20 cellular contexts compared by ENCODE assay signal in genomic region chr4:17380347-17380746, GRCh38.
A peak's percentile ranks its signal among the peaks of the same experiment; 100 is the strongest.
DNase-seq lines count a peak whose midpoint lies in the region; ATAC-seq, FAIRE-seq and TF ChIP-seq lines count a peak whose summit lies in the region.
"Had no signal": no experiment of that assay in that cellular context is flagged by ENCODE, and none has a peak within 500 bp of the region (broad histone marks: within the 10 kb centered on the region; RNA-seq: fewer than 3 reads in every experiment).

No MANE protein-coding gene starts in this region.

- H3K27me3 Mint-ChIP-seq in activated CD4-positive, alpha-beta T cell treated with anti-CD3 and anti-CD28 coated beads, Interleukin-2, amount 10 ng/mL, durations not matched to agents 7 days and 5 days: no peaks in the 10 kb centered on the region
- no peaks in the 10 kb centered on the region for H3K27me3 Mint-ChIP-seq in T-cell
- H3K27me3 Mint-ChIP-seq: B cell had no signal

- H2BK20ac ChIP-seq in IMR-90 (ENCODE audit: low read depth, low read length): no peak overlapping the region

- no peak overlapping the region for H2AK5ac ChIP-seq in IMR-90 (ENCODE audit: low read depth, low read length)

- H3K9ac ChIP-seq in IMR-90 (ENCODE audit: low read depth, low read length) (no peak overlapping the region), K562 (ENCODE audit: insufficient read depth in 1 of 2, low read depth in 2 of 2, low read length in 2 of 2) (no peak overlapping the region)
- H3K9ac ChIP-seq: BLaER1 treated with 17β-estradiol and CSF1 and Interleukin-3, amounts not matched to agents 10 nM and 100 nM had no signal

- peaks cover 2% of the 10 kb centered on the region; the same call in 1 of the 2 replicates for H3K27me3 ChIP-seq in IMR-90 (ENCODE audit: control insufficient read depth, insufficient read depth, low read length)
- no peaks in the 10 kb centered on the region for H3K27me3 ChIP-seq in K562 (ENCODE audit: control insufficient read depth in 2 of 2, insufficient read depth in 2 of 2, low read length in 2 of 2)
- H3K27me3 ChIP-seq: BLaER1 treated with 17β-estradiol and CSF1 and Interleukin-3, amounts not matched to agents 10 nM and 100 nM had no signal

- no peak for ATAC-seq in IMR-90 (ENCODE audit: low read depth)
- ATAC-seq in K562: no peak
- ATAC-seq in T-cell (replicated peaks in 1 of 4): no peak
- ATAC-seq: CD8-positive, alpha-beta T cell had no signal

- H3K4me3 ChIP-seq in IMR-90 (ENCODE audit: insufficient read depth, low read depth, low read length) (no peak overlapping the region), K562 (no peak overlapping the region)
- H3K4me3 ChIP-seq: BLaER1 treated with 17β-estradiol and CSF1 and Interleukin-3, amounts not matched to agents 10 nM and 100 nM had no signal

- H3K27ac ChIP-seq in IMR-90 (ENCODE audit: insufficient read depth, low read length): no peak overlapping the region
- no peak overlapping the region for H3K27ac ChIP-seq in K562 (ENCODE audit: extremely low read depth, low read depth, low read length)
- H3K27ac ChIP-seq: BLaER1 treated with 17β-estradiol and CSF1 and Interleukin-3, amounts not matched to agents 10 nM and 100 nM; C4-2B had no signal

- no peak overlapping the region for H2BK15ac ChIP-seq in IMR-90 (ENCODE audit: low read depth, low read length)

- H3K79me2 ChIP-seq in K562 (ENCODE audit: control insufficient read depth, insufficient read depth, low read length): no peaks in the 10 kb centered on the region

- no peak overlapping the region for H3K14ac ChIP-seq in IMR-90 (replicated peaks; ENCODE audit: low read depth, low read length)

- no peak overlapping the region for H2BK5ac ChIP-seq in IMR-90 (ENCODE audit: low read depth, low read length, poor library complexity, severe bottlenecking)

- H3K27ac Mint-ChIP-seq in activated CD4-positive, alpha-beta T cell treated with anti-CD3 and anti-CD28 coated beads, Interleukin-2, amount 10 ng/mL, durations not matched to agents 7 days and 5 days: no peak overlapping the region
- H3K27ac Mint-ChIP-seq in T-cell: no peak overlapping the region
- H3K27ac Mint-ChIP-seq: B cell; CD4-positive, alpha-beta T cell; CD8-positive, alpha-beta T cell had no signal

- no peak overlapping the region for H2AK9ac ChIP-seq in IMR-90 (replicated peaks; ENCODE audit: low read depth, low read length, poor library complexity)

- no peaks in the 10 kb centered on the region for H3K9me3 ChIP-seq in IMR-90 (ENCODE audit: control insufficient read depth, insufficient read depth, low read length)
- no peaks in the 10 kb centered on the region for H3K9me3 ChIP-seq in K562 (replicated peaks; ENCODE audit: control insufficient read depth, insufficient read depth, low read depth, low read length)
- H3K9me3 ChIP-seq: Caco-2 had no signal

- H2AFZ ChIP-seq in IMR-90 (replicated peaks; ENCODE audit: low read length, poor library complexity): no peak overlapping the region
- no peak overlapping the region for H2AFZ ChIP-seq in K562 (ENCODE audit: low read depth, low read length)

- TF ChIP-seq POLR2A in IMR-90 (IDR thresholded peaks at IDR 0.05; ENCODE audit: low read depth, low read length) (no peak), K562 (conservative IDR thresholded peaks at IDR 0.05) (no peak)

- H3K18ac ChIP-seq in IMR-90 (ENCODE audit: low read depth, low read length): no peak overlapping the region

- intact Hi-C loops in IMR-90 (cut with micrococcal nuclease) (no loop called here), K562 (cut with micrococcal nuclease) (no loop called here)

- TF ChIP-seq EP300 in K562 (IDR thresholded peaks at IDR 0.05; ENCODE audit: low read length): no peak

- no peak overlapping the region for H3K23ac ChIP-seq in IMR-90 (ENCODE audit: low read depth, low read length)

- H4K91ac ChIP-seq in IMR-90 (ENCODE audit: insufficient read depth, low read depth, low read length): no peak overlapping the region

- TF ChIP-seq CTCF in IMR-90 (conservative IDR thresholded peaks at IDR 0.05; ENCODE audit: low read depth, low read length) (no peak), K562 (IDR thresholded peaks at IDR 0.05 in 2 of 3, conservative IDR thresholded peaks at IDR 0.05 in 1 of 3; ENCODE audit: insufficient read depth in 2 of 3, low read depth in 1 of 3, low read length in 3 of 3) (no peak)

- no peak for TF ChIP-seq RAD21 in IMR-90 (IDR thresholded peaks at IDR 0.05; ENCODE audit: low read length)
- TF ChIP-seq RAD21 in K562 (CRISPR knock-in tag; conservative IDR thresholded peaks at IDR 0.05 in 1 of 2, IDR thresholded peaks at IDR 0.05 in 1 of 2): no peak

- H3K4me1 Mint-ChIP-seq in activated CD4-positive, alpha-beta T cell treated with anti-CD3 and anti-CD28 coated beads, Interleukin-2, amount 10 ng/mL, durations not matched to agents 7 days and 5 days: peaks cover 2% of the 10 kb centered on the region
- H3K4me1 Mint-ChIP-seq in T-cell: peaks cover 9 to 13% (median 12%) of the 10 kb centered on the region in 3 donors

- DNase-seq in IMR-90 (no peak), K562 (ENCODE audit: extremely low read depth in 1 of 4, low spot score in 3 of 4) (no peak), T-cell (no peak)
- no peak for DNase-seq in activated CD4-positive, alpha-beta T cell treated with anti-CD3 and anti-CD28 coated beads, Interleukin-2, amount 10 ng/mL, durations not matched to agents 7 days and 5 days
- DNase-seq: 8988T; ACHN; Caco-2; Calu3; CD4-positive, alpha-beta T cell; CD8-positive, alpha-beta T cell; DMS79 treated with DMSO at 0.1 percent for 48 hours; GF-D8 had no signal

- no peak overlapping the region for H3K4me2 ChIP-seq in IMR-90 (ENCODE audit: low read depth, low read length)
- no peak overlapping the region for H3K4me2 ChIP-seq in K562 (ENCODE audit: insufficient read depth, low read length)
- H3K4me2 ChIP-seq: BLaER1 treated with 17β-estradiol and CSF1 and Interleukin-3, amounts not matched to agents 10 nM and 100 nM had no signal

- H4K8ac ChIP-seq in IMR-90 (ENCODE audit: low read depth in 2 of 2, low read length in 2 of 2): no peak overlapping the region

- dilution Hi-C loops in IMR-90 (cut with HindIII; ENCODE audit: low sequenced_read_pairs, unreplicated experiment): no loop called here

- no peak overlapping the region for H3K4me3 Mint-ChIP-seq in activated CD4-positive, alpha-beta T cell treated with anti-CD3 and anti-CD28 coated beads, Interleukin-2, amount 10 ng/mL, durations not matched to agents 7 days and 5 days
- H3K4me3 Mint-ChIP-seq in T-cell: no peak overlapping the region
- H3K4me3 Mint-ChIP-seq: B cell; CD4-positive, alpha-beta T cell; CD8-positive, alpha-beta T cell had no signal

- H4K20me1 ChIP-seq in IMR-90 (ENCODE audit: insufficient read depth, low read length) (no peaks in the 10 kb centered on the region), K562 (replicated peaks; ENCODE audit: control insufficient read depth, insufficient read depth, low read length) (no peaks in the 10 kb centered on the region)
- H4K20me1 ChIP-seq: BLaER1 treated with 17β-estradiol and CSF1 and Interleukin-3, amounts not matched to agents 10 nM and 100 nM had no signal

- H3K9me1 ChIP-seq in IMR-90 (ENCODE audit: insufficient read depth, low read length) (no peaks in the 10 kb centered on the region), K562 (ENCODE audit: control insufficient read depth, insufficient read depth, low read length) (no peaks in the 10 kb centered on the region)

- no peaks in the 10 kb centered on the region for H3K36me3 Mint-ChIP-seq in activated CD4-positive, alpha-beta T cell treated with anti-CD3 and anti-CD28 coated beads, Interleukin-2, amount 10 ng/mL, durations not matched to agents 7 days and 5 days (ENCODE audit: low read depth)
- H3K36me3 Mint-ChIP-seq in T-cell: no peaks in the 10 kb centered on the region
- H3K36me3 Mint-ChIP-seq: CD8-positive, alpha-beta T cell had no signal

- no peak overlapping the region for H4K5ac ChIP-seq in IMR-90 (ENCODE audit: low read depth, low read length)

- CTCF ChIA-PET in IMR-90 (lab: Yijun Ruan, JAX): interaction anchor here (0.6 to 1.0 kb wide), 2 partner anchors 11 to 752 kb away, joined by 3 read pairs; no protein-coding TSS in a partner anchor
- CTCF ChIA-PET in K562 (lab: Yijun Ruan, JAX; ENCODE audit: low intra/inter-chr PET ratio): interaction anchor here (0.6 kb wide), 1 partner anchor 860 kb away, joined by 5 read pairs; no protein-coding TSS in a partner anchor
- CTCF ChIA-PET in activated CD4-positive, alpha-beta T cell treated with anti-CD3 and anti-CD28 coated beads, Interleukin-2, amount 10 ng/mL, durations not matched to agents 7 days and 5 days (lab: Charles Lee): interaction anchor here (0.6 kb wide), 1 partner anchor 56 kb away, joined by 3 read pairs; no protein-coding TSS in a partner anchor
- CTCF ChIA-PET in T-cell (lab: Charles Lee): no interaction called here

- H3K79me1 ChIP-seq in IMR-90 (ENCODE audit: low read depth in 1 of 2, low read length in 2 of 2): no peaks in the 10 kb centered on the region

- H3K4me1 ChIP-seq in IMR-90 (ENCODE audit: control insufficient read depth, insufficient read depth, low read length) (no peaks in the 10 kb centered on the region; the same call in 1 of the 2 replicates), K562 (replicated peaks in 1 of 2; ENCODE audit: control insufficient read depth in 2 of 2, insufficient read depth in 2 of 2, low read length in 2 of 2) (no peaks in the 10 kb centered on the region)
- H3K4me1 ChIP-seq: Caco-2 had no signal

- in situ Hi-C loops in IMR-90 (cut with MboI; ENCODE audit: low sequenced_read_pairs) (no loop called here), K562 (cut with MboI) (no loop called here)

- no TSS peak for BruUV-seq in IMR-90 (replicated peaks; lab: Mats Ljungman, UMichigan)
- BruUV-seq in K562 (replicated peaks; lab: Mats Ljungman, UMichigan): no TSS peak

- no CpG with 5 or more reads among the region's 2 CpGs for WGBS in IMR-90 (ENCODE audit: extremely low coverage in 2 of 2, insufficient read length in 1 of 2), 2 experiments
- 0% methylated on average over 2 of the region's 2 CpGs for WGBS in K562 (ENCODE audit: insufficient coverage, low coverage, missing lambda C conversion rate)

- H3K4ac ChIP-seq in IMR-90 (ENCODE audit: low read depth, low read length): no peak overlapping the region

- no peak overlapping the region for H2BK120ac ChIP-seq in IMR-90 (ENCODE audit: low read depth, low read length)

- POLR2A ChIA-PET in IMR-90 (lab: Charles Lee; ENCODE audit: unreplicated experiment): no interaction called here
- POLR2A ChIA-PET in K562 (lab: Yijun Ruan, JAX): no interaction called here
- POLR2A ChIA-PET in activated CD4-positive, alpha-beta T cell treated with anti-CD3 and anti-CD28 coated beads, Interleukin-2, amount 10 ng/mL, durations not matched to agents 7 days and 5 days (lab: Charles Lee): no interaction called here
- POLR2A ChIA-PET in T-cell (lab: Charles Lee): no interaction called here

- peaks cover 1% of the 10 kb centered on the region for H3K9me3 Mint-ChIP-seq in activated CD4-positive, alpha-beta T cell treated with anti-CD3 and anti-CD28 coated beads, Interleukin-2, amount 10 ng/mL, durations not matched to agents 7 days and 5 days
- peaks cover 0 to 2% (median 0%) of the 10 kb centered on the region in 3 donors for H3K9me3 Mint-ChIP-seq in T-cell
- H3K9me3 Mint-ChIP-seq: CD4-positive, alpha-beta T cell; CD8-positive, alpha-beta T cell had no signal

- H3K56ac ChIP-seq in IMR-90 (ENCODE audit: extremely low read depth, insufficient read depth, low read length): no peak overlapping the region

- H3K36me3 ChIP-seq in IMR-90 (ENCODE audit: control insufficient read depth, insufficient read depth, low read length): no peaks in the 10 kb centered on the region
- no peaks in the 10 kb centered on the region for H3K36me3 ChIP-seq in K562 (ENCODE audit: control insufficient read depth, insufficient read depth, low read length)
- H3K36me3 ChIP-seq: BLaER1 treated with 17β-estradiol and CSF1 and Interleukin-3, amounts not matched to agents 10 nM and 100 nM had no signal

- FAIRE-seq in K562 (lab: Jason Lieb, UNC) (no peak), islet of Langerhans (lab: Jason Lieb, UNC) (peak; percentile 47)
- FAIRE-seq: A204.1, D721Med, GM12891, GM19239 had no signal

Comparison
In these comparisons a context has a peak if more than half of its experiments do, and no peak if none do; other contexts are left out.
1. CTCF ChIA-PET loops: an anchor here in IMR-90 (0.6 to 1.0 kb wide), K562 (0.6 kb wide) and activated CD4-positive, alpha-beta T cell treated with anti-CD3 and anti-CD28 coated beads, Interleukin-2, amount 10 ng/mL, durations not matched to agents 7 days and 5 days (0.6 kb wide); none called in T-cell.